In the genomic region with DNA sequence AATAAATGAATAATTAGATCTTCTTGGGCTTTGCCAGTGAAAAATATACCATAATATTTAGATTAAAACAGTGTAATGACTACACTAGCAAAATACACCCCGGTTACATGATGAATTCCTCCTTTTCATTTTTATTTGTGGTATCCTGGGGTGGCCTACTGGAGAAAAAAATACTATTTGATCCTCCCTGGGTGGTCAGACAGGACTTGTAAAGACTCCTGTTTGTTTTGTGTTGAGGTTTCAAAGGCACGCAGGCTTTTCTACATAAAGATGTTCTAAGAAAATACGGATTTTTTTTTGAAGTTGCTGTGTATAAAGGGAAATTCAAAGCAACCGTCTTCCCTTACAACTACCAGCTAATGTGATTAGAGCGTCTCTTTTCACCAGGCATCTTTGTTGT, we compare ENCODE assay signal across 1 cellular context.
TF ChIP-seq lines count a peak whose summit lies in the region.

No MANE protein-coding gene starts in this region.

TF ChIP-seq in GM23338, 12 proteins besides CTCF, POLR2A, EP300 and RAD21 (continued from another document):
- TF ChIP-seq, protein P1, sequence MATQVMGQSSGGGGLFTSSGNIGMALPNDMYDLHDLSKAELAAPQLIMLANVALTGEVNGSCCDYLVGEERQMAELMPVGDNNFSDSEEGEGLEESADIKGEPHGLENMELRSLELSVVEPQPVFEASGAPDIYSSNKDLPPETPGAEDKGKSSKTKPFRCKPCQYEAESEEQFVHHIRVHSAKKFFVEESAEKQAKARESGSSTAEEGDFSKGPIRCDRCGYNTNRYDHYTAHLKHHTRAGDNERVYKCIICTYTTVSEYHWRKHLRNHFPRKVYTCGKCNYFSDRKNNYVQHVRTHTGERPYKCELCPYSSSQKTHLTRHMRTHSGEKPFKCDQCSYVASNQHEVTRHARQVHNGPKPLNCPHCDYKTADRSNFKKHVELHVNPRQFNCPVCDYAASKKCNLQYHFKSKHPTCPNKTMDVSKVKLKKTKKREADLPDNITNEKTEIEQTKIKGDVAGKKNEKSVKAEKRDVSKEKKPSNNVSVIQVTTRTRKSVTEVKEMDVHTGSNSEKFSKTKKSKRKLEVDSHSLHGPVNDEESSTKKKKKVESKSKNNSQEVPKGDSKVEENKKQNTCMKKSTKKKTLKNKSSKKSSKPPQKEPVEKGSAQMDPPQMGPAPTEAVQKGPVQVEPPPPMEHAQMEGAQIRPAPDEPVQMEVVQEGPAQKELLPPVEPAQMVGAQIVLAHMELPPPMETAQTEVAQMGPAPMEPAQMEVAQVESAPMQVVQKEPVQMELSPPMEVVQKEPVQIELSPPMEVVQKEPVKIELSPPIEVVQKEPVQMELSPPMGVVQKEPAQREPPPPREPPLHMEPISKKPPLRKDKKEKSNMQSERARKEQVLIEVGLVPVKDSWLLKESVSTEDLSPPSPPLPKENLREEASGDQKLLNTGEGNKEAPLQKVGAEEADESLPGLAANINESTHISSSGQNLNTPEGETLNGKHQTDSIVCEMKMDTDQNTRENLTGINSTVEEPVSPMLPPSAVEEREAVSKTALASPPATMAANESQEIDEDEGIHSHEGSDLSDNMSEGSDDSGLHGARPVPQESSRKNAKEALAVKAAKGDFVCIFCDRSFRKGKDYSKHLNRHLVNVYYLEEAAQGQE (IDR thresholded peaks at IDR 0.05; ENCODE audit: unreplicated experiment): no peak
- TF ChIP-seq ZNF331 (CRISPR knock-in tag; IDR thresholded peaks at IDR 0.05; ENCODE audit: low read depth): no peak
- TF ChIP-seq, protein P2, sequence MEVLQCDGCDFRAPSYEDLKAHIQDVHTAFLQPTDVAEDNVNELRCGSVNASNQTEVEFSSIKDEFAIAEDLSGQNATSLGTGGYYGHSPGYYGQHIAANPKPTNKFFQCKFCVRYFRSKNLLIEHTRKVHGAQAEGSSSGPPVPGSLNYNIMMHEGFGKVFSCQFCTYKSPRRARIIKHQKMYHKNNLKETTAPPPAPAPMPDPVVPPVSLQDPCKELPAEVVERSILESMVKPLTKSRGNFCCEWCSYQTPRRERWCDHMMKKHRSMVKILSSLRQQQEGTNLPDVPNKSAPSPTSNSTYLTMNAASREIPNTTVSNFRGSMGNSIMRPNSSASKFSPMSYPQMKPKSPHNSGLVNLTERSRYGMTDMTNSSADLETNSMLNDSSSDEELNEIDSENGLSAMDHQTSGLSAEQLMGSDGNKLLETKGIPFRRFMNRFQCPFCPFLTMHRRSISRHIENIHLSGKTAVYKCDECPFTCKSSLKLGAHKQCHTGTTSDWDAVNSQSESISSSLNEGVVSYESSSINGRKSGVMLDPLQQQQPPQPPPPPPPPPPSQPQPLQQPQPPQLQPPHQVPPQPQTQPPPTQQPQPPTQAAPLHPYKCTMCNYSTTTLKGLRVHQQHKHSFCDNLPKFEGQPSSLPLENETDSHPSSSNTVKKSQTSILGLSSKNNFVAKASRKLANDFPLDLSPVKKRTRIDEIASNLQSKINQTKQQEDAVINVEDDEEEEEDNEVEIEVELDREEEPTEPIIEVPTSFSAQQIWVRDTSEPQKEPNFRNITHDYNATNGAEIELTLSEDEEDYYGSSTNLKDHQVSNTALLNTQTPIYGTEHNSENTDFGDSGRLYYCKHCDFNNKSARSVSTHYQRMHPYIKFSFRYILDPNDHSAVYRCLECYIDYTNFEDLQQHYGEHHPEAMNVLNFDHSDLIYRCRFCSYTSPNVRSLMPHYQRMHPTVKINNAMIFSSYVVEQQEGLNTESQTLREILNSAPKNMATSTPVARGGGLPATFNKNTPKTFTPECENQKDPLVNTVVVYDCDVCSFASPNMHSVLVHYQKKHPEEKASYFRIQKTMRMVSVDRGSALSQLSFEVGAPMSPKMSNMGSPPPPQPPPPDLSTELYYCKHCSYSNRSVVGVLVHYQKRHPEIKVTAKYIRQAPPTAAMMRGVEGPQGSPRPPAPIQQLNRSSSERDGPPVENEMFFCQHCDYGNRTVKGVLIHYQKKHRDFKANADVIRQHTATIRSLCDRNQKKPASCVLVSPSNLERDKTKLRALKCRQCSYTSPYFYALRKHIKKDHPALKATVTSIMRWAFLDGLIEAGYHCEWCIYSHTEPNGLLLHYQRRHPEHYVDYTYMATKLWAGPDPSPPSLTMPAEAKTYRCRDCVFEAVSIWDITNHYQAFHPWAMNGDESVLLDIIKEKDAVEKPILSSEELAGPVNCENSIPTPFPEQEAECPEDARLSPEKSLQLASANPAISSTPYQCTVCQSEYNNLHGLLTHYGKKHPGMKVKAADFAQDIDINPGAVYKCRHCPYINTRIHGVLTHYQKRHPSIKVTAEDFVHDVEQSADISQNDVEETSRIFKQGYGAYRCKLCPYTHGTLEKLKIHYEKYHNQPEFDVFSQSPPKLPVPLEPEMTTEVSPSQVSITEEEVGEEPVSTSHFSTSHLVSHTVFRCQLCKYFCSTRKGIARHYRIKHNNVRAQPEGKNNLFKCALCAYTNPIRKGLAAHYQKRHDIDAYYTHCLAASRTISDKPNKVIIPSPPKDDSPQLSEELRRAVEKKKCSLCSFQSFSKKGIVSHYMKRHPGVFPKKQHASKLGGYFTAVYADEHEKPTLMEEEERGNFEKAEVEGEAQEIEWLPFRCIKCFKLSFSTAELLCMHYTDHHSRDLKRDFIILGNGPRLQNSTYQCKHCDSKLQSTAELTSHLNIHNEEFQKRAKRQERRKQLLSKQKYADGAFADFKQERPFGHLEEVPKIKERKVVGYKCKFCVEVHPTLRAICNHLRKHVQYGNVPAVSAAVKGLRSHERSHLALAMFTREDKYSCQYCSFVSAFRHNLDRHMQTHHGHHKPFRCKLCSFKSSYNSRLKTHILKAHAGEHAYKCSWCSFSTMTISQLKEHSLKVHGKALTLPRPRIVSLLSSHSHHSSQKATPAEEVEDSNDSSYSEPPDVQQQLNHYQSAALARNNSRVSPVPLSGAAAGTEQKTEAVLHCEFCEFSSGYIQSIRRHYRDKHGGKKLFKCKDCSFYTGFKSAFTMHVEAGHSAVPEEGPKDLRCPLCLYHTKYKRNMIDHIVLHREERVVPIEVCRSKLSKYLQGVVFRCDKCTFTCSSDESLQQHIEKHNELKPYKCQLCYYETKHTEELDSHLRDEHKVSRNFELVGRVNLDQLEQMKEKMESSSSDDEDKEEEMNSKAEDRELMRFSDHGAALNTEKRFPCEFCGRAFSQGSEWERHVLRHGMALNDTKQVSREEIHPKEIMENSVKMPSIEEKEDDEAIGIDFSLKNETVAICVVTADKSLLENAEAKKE (CRISPR knock-in tag; IDR thresholded peaks at IDR 0.05): no peak
- no peak for TF ChIP-seq CREB1 (CRISPR knock-in tag; IDR thresholded peaks at IDR 0.05; ENCODE audit: low read depth)
- TF ChIP-seq EZH2phosphoT487 (IDR thresholded peaks at IDR 0.05; ENCODE audit: unreplicated experiment): no peak
TF ChIP-seq in GM23338: peak in this region for 0.
